8 cellular contexts compared by ENCODE assay signal in the genomic region with DNA sequence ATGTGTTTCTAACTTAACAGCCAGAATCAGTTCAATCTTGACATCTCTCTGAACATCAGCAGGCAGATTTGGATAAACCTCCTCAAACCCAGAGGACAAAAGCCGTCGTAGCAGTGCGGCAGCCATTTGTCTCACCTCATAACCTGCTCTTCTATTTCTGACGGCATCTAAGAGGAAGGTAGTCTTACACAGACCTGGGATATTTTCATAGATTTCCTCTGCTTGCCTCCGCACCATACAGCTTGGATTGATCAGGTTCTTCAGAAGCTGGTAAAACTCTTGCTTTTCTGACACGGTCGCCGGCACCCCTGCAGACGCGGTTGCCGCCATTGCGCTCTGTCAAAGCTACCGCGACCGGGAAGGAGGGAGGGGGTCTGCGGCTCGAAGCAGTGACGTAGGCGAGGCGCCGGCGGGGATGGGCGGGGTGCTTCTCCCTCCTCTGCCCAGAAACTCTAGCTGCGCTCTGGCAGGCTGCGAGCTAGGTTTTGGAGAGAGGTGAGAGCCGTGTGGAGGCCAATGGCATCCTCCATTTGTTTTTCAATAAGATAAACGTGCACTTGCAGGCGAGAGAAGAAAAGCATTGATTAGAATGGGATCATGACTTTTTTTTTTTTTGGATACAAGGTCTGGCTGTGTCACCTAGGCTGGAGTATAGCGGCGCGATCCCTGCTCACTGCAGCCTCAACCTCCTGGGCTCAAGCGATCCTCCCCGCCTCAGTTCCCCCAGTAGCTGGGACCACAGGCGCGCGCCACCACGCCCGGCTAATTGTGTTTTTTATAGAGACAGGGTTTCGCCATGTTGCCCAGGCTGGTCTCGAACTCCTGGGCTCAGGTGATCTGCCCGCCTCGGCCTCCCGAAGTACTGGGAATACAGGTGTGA. TPM values are rescaled to one million over a fixed set of nuclear protein-coding genes. Genes with fewer than 3 reads are reported as not detected.
DNase-seq lines count a peak whose midpoint lies in the region; ATAC-seq and TF ChIP-seq lines count a peak whose summit lies in the region.

A gene (minus strand): TSS at position 347 of the 880 bp plus-strand sequence. CDS start 17 bp downstream, at position 330.

- H3K27ac Mint-ChIP-seq in T-helper 2 cell treated with Interferon-gamma antibody and Interleukin-4, amounts not matched to agents 5 μg/mL and 100 μg/mL, for 36 hours, result peak within 1 kb of the TSS; percentile 98

- intact Hi-C loops in ascending aorta (cut with DNase I), result loop anchor here (2.0 to 10.0 kb wide), 3 partner anchors 63 to 1891 kb away; a partner anchor contains a TSS
- intact Hi-C loops in right cardiac atrium (cut with DNase I), result no loop called here
- intact Hi-C loops in uterus (cut with DNase I; ENCODE audit: low total_unique reads), result no loop called here

- DNase-seq in NCI-H187 treated with DMSO at 0.1 percent for 48 hours (lab: John Stamatoyannopoulos, UW) (peak; percentile 50), ascending aorta (ENCODE audit: low spot score in 2 of 2) (peak; percentile 41 to 95), right cardiac atrium (peak; percentile 92 to 97 (median 96)), putamen (ENCODE audit: low spot score) (peak; percentile 91), uterus (peak; percentile 88 to 89)
- peak; percentile 88 for DNase-seq in T-helper 2 cell treated with Interferon-gamma antibody and Interleukin-4, amounts not matched to agents 5 μg/mL and 100 μg/mL, for 36 hours (ENCODE audit: low spot score)

- peaks cover 40% of the 10 kb centered on the region for H3K36me3 Mint-ChIP-seq in T-helper 2 cell treated with Interferon-gamma antibody and Interleukin-4, amounts not matched to agents 5 μg/mL and 100 μg/mL, for 36 hours (ENCODE audit: low read depth)

- peak within 1 kb of the TSS; percentile 55 to 75 for H3K4me3 ChIP-seq in ascending aorta
- H3K4me3 ChIP-seq in right cardiac atrium (ENCODE audit: low read length), result peak within 1 kb of the TSS; percentile 91
- H3K4me3 ChIP-seq in uterus, result peak within 1 kb of the TSS; percentile 55 to 82

- peak within 1 kb of the TSS; percentile 97 for H3K4me3 Mint-ChIP-seq in T-helper 2 cell treated with Interferon-gamma antibody and Interleukin-4, amounts not matched to agents 5 μg/mL and 100 μg/mL, for 36 hours

- H3K9me3 ChIP-seq in ascending aorta, result no peaks in the 10 kb centered on the region
- H3K9me3 ChIP-seq in right cardiac atrium (ENCODE audit: control insufficient read depth, low read length), result no peaks in the 10 kb centered on the region
- no peaks in the 10 kb centered on the region for H3K9me3 ChIP-seq in uterus

- 12% methylated on average over 43 of the region's 43 CpGs for WGBS in right cardiac atrium

- peak; percentile 55 for ATAC-seq in GM18499 (IDR thresholded peaks at IDR 0.05; ENCODE audit: insufficient read depth, unreplicated experiment)
- ATAC-seq in HG02884 (IDR thresholded peaks at IDR 0.05; ENCODE audit: unreplicated experiment), result peak; percentile 97
- peak; percentile 100 for ATAC-seq in right cardiac atrium

- peaks cover 36% of the 10 kb centered on the region for H3K4me1 Mint-ChIP-seq in T-helper 2 cell treated with Interferon-gamma antibody and Interleukin-4, amounts not matched to agents 5 μg/mL and 100 μg/mL, for 36 hours (ENCODE audit: low read depth)

- TF ChIP-seq POLR2A in uterus (IDR thresholded peaks at IDR 0.05), result peak; percentile 40 to 45

- H3K27ac ChIP-seq in ascending aorta (peak within 1 kb of the TSS; percentile 72), right cardiac atrium (ENCODE audit: low read length) (peak within 1 kb of the TSS; percentile 70), uterus (peak within 1 kb of the TSS; percentile 78 to 81)

- H3K27me3 Mint-ChIP-seq in T-helper 2 cell treated with Interferon-gamma antibody and Interleukin-4, amounts not matched to agents 5 μg/mL and 100 μg/mL, for 36 hours (ENCODE audit: low read depth), result no peaks in the 10 kb centered on the region

- H3K36me3 ChIP-seq in ascending aorta (peaks cover 0 to 13% of the 10 kb centered on the region in 2 donors), uterus (no peaks in the 10 kb centered on the region)

- H3K27me3 ChIP-seq in ascending aorta (no peaks in the 10 kb centered on the region), right cardiac atrium (ENCODE audit: control insufficient read depth, insufficient read depth) (no peaks in the 10 kb centered on the region), uterus (no peaks in the 10 kb centered on the region)

- peaks cover 5% of the 10 kb centered on the region for H3K9me3 Mint-ChIP-seq in T-helper 2 cell treated with Interferon-gamma antibody and Interleukin-4, amounts not matched to agents 5 μg/mL and 100 μg/mL, for 36 hours

- H3K4me1 ChIP-seq in ascending aorta (peaks cover 0 to 9% of the 10 kb centered on the region in 2 donors), right cardiac atrium (ENCODE audit: control insufficient read depth, insufficient read depth, low read length) (no peaks in the 10 kb centered on the region), uterus (peaks cover 4 to 12% of the 10 kb centered on the region in 2 donors)

- TF ChIP-seq CTCF in ascending aorta (IDR thresholded peaks at IDR 0.05), result no peak
- TF ChIP-seq CTCF in uterus (IDR thresholded peaks at IDR 0.05), result peak in 2 of 4 experiments; percentile 3 to 8

RNA-seq across cellular contexts. Expression of the gene that starts here (rescaled TPM):
- 8.3 TPM for total RNA-seq in ascending aorta
- 10 to 100 TPM; 19.7 to 28.1 (median 22.7) TPM for total RNA-seq in right cardiac atrium
- 9.8 TPM for polyA plus RNA-seq in right cardiac atrium
- 10 to 100 TPM; 13.2 to 61.1 (median 25.5) TPM for total RNA-seq in uterus

Comparison
In these comparisons a context has a peak if more than half of its experiments do, and no peak if none do; other contexts are left out.
1. Peak in every context shown above with its lines: DNase-seq, ATAC-seq, H3K4me3 ChIP-seq and H3K27ac ChIP-seq.